16 cellular contexts compared by ENCODE assay signal in genomic region chr22:25976346-25976745, GRCh38.
A peak's percentile ranks its signal among the peaks of the same experiment; 100 is the strongest.
DNase-seq lines count a peak whose midpoint lies in the region.
"Had no signal": no experiment of that assay in that cellular context is flagged by ENCODE, and none has a peak within 500 bp of the region (broad histone marks: within the 10 kb centered on the region; RNA-seq: fewer than 3 reads in every experiment).

No MANE protein-coding gene starts in this region.

- DNase-seq in DMS 273 (lab: John Stamatoyannopoulos, UW; ENCODE audit: unreplicated experiment) (peak; percentile 7), DMS 273 treated with DMSO at 0.1 percent for 48 hours (lab: John Stamatoyannopoulos, UW) (no peak), NCI-H446 treated with DMSO at 0.1 percent for 48 hours (lab: John Stamatoyannopoulos, UW) (peak; percentile 60), cerebellar nuclear complex (lab: John Stamatoyannopoulos, UW) (peak; percentile 7 to 21), ureter (ENCODE audit: low spot score) (no peak)
- DNase-seq in activated CD4-positive, alpha-beta T cell treated with anti-CD3 and anti-CD28 coated beads for 4 hours: no peak
- DNase-seq in activated effector memory CD4-positive, alpha-beta T cell treated with Interleukin-2 at 50 U/mL for 16 hours: no peak
- DNase-seq in activated CD4-positive, alpha-beta T cell treated with anti-CD3 and anti-CD28 coated beads, Interleukin-2, amount 50 U/mL, for 4 hours: no peak
- DNase-seq: BE2C; Calu3; CD4-positive, alpha-beta T cell; CD8-positive, alpha-beta memory T cell; DMS79; EL; GF-D8; HFFc6 had no signal

Comparison
In these comparisons a context has a peak if more than half of its experiments do, and no peak if none do; other contexts are left out.
1. DNase-seq: peak in DMS 273 (single experiment), NCI-H446 treated with DMSO at 0.1 percent for 48 hours (single experiment) and cerebellar nuclear complex (2 of 2); none in DMS 273 treated with DMSO at 0.1 percent for 48 hours (single experiment), activated CD4-positive, alpha-beta T cell treated with anti-CD3 and anti-CD28 coated beads for 4 hours (0 of 2), activated effector memory CD4-positive, alpha-beta T cell treated with Interleukin-2 at 50 U/mL for 16 hours (single experiment), activated CD4-positive, alpha-beta T cell treated with anti-CD3 and anti-CD28 coated beads, Interleukin-2, amount 50 U/mL, for 4 hours (0 of 2) and ureter (single experiment).